Comparison of ENCODE assay signal across 10 cellular contexts in the genomic region with DNA sequence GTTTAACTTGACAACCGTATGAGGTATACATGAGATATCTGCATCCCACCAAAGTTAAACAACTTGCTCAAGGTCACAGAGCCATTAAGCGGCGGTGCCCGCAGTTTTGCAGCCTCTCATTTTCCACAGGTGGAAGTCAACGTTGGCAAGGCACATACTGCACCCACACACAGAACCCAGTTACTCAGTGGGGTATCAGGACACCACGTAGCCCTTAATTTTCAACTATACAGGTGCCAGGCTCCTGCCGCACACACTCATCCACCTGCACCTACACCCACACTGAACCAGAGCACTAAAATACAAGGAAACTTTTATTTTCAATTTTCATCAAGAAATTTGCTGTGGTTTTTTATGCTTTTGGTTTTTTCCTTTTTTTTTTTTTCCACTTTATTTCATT. TPM values are rescaled to one million over a fixed set of nuclear protein-coding genes. Genes with fewer than 3 reads are reported as not detected.
DNase-seq lines count a peak whose midpoint lies in the region; ATAC-seq, FAIRE-seq and TF ChIP-seq lines count a peak whose summit lies in the region.
"Had no signal": no experiment of that assay in that cellular context is flagged by ENCODE, and none has a peak within 500 bp of the region (broad histone marks: within the 10 kb centered on the region; RNA-seq: fewer than 3 reads in every experiment).

No MANE protein-coding gene starts in this region.

- CTCF ChIA-PET in MCF 10A (lab: Yijun Ruan, JAX) (interaction anchor here (0.5 to 1.8 kb wide), 11 partner anchors 11 to 187 kb away, joined by 3 to 7 read pairs (median 4); no protein-coding TSS in a partner anchor), WTC11 (lab: Charles Lee) (interaction anchor here (0.6 to 2.3 kb wide), 21 partner anchors 11 to 303 kb away, joined by 3 to 24 read pairs (median 4); partner anchors contain the start of genes GAPDH, LPAR5, SPSB2 and USP5)

- H3K4me3 ChIP-seq in breast epithelium: no peak overlapping the region
- no peak overlapping the region for H3K4me3 ChIP-seq in kidney (ENCODE audit: low read length in 2 of 2)
- H3K4me3 ChIP-seq in HAP-1: no peak overlapping the region
- H3K4me3 ChIP-seq: vagina had no signal

- POLR2A ChIA-PET in MCF 10A (lab: Yijun Ruan, JAX): interaction anchor here (0.9 kb wide), 1 partner anchor 62 kb away, joined by 3 read pairs; no protein-coding TSS in a partner anchor
- POLR2A ChIA-PET in WTC11 (lab: Charles Lee): interaction anchor here (0.7 kb wide), 2 partner anchors 69 to 210 kb away, joined by 3 read pairs; no protein-coding TSS in a partner anchor

- peak overlapping the region; percentile 100 for H3K4me3 Mint-ChIP-seq in MCF 10A (ENCODE audit: unreplicated experiment)
- peak overlapping the region; percentile 99 for H3K4me3 Mint-ChIP-seq in WTC11
- peak overlapping the region; percentile 27 to 43 for H3K4me3 Mint-ChIP-seq in stimulated activated naive CD8-positive, alpha-beta T cell treated with anti-CD3 and anti-CD28 coated beads, Interleukin-15, amount 100 ng/mL, for 72 hours

- in situ Hi-C loops in HAP-1 (cut with MboI; ENCODE audit: low sequenced_read_pairs): no loop called here

- DNase-seq in MCF 10A (ENCODE audit: unreplicated experiment) (no peak), breast epithelium (ENCODE audit: low spot score in 2 of 2) (no peak), WTC11 (ENCODE audit: low spot score) (no peak), kidney (peak; percentile 16), HAP-1 (ENCODE audit: low spot score in 2 of 2) (no peak), amniotic stem cell (lab: John Stamatoyannopoulos, UW) (no peak), HuH-7.5 (ENCODE audit: low spot score) (no peak)
- no peak for DNase-seq in stimulated activated naive CD8-positive, alpha-beta T cell treated with anti-CD3 and anti-CD28 coated beads, Interleukin-15, amount 100 ng/mL, for 72 hours

- H3K27me3 Mint-ChIP-seq in MCF 10A (ENCODE audit: insufficient read depth, unreplicated experiment) (no peaks in the 10 kb centered on the region), WTC11 (ENCODE audit: low read depth) (no peaks in the 10 kb centered on the region)
- H3K27me3 Mint-ChIP-seq in stimulated activated naive CD8-positive, alpha-beta T cell treated with anti-CD3 and anti-CD28 coated beads, Interleukin-15, amount 100 ng/mL, for 72 hours: no peaks in the 10 kb centered on the region

- BruUV-seq in MCF 10A (replicated peaks; lab: Mats Ljungman, UMichigan): no TSS peak

- peaks cover 13% of the 10 kb centered on the region for H3K4me1 Mint-ChIP-seq in MCF 10A (ENCODE audit: insufficient read depth, unreplicated experiment)
- H3K4me1 Mint-ChIP-seq in WTC11: peaks cover 13% of the 10 kb centered on the region
- H3K4me1 Mint-ChIP-seq in stimulated activated naive CD8-positive, alpha-beta T cell treated with anti-CD3 and anti-CD28 coated beads, Interleukin-15, amount 100 ng/mL, for 72 hours: peaks cover 38% of the 10 kb centered on the region

- H3K4me1 ChIP-seq in breast epithelium: no peaks in the 10 kb centered on the region
- peaks cover 5 to 9% of the 10 kb centered on the region in 2 donors for H3K4me1 ChIP-seq in kidney (ENCODE audit: control insufficient read depth in 1 of 2, insufficient read depth in 1 of 2, low read depth in 1 of 2, low read length in 2 of 2)
- H3K4me1 ChIP-seq in HAP-1: no peaks in the 10 kb centered on the region

- H3K9me3 ChIP-seq in breast epithelium (no peaks in the 10 kb centered on the region), kidney (ENCODE audit: control insufficient read depth in 1 of 2, low read length in 2 of 2) (no peaks in the 10 kb centered on the region), HAP-1 (no peaks in the 10 kb centered on the region)
- H3K9me3 ChIP-seq: vagina had no signal

- peaks cover 8% of the 10 kb centered on the region for H3K36me3 ChIP-seq in breast epithelium
- H3K36me3 ChIP-seq in kidney (ENCODE audit: control insufficient read depth in 1 of 2, insufficient read depth in 2 of 2, low read length in 2 of 2): peaks cover 28% of the 10 kb centered on the region in 2 donors
- peaks cover 68% of the 10 kb centered on the region for H3K36me3 ChIP-seq in HAP-1 (replicated peaks)

- H3K27me3 ChIP-seq in breast epithelium: no peaks in the 10 kb centered on the region
- H3K27me3 ChIP-seq in HAP-1 (ENCODE audit: low read depth): no peaks in the 10 kb centered on the region
- H3K27me3 ChIP-seq: vagina had no signal

- FAIRE-seq in kidney (lab: Jason Lieb, UNC): no peak
- FAIRE-seq: GM12892 had no signal

- TF ChIP-seq POLR2A in breast epithelium (IDR thresholded peaks at IDR 0.05): no peak

- H3K9ac ChIP-seq in kidney (ENCODE audit: low read length in 2 of 2): no peak overlapping the region

- no peaks in the 10 kb centered on the region for H3K9me3 Mint-ChIP-seq in MCF 10A (ENCODE audit: unreplicated experiment)
- H3K9me3 Mint-ChIP-seq in WTC11: no peaks in the 10 kb centered on the region
- no peaks in the 10 kb centered on the region for H3K9me3 Mint-ChIP-seq in stimulated activated naive CD8-positive, alpha-beta T cell treated with anti-CD3 and anti-CD28 coated beads, Interleukin-15, amount 100 ng/mL, for 72 hours

- no peak for ATAC-seq in WTC11
- no peak for ATAC-seq in stimulated activated naive CD8-positive, alpha-beta T cell treated with anti-CD3 and anti-CD28 coated beads, Interleukin-15, amount 100 ng/mL, for 72 hours

- H3K27ac ChIP-seq in breast epithelium (no peak overlapping the region), kidney (ENCODE audit: low read depth in 2 of 2, low read length in 2 of 2) (no peak overlapping the region)
- H3K27ac ChIP-seq: vagina had no signal

- H3K36me3 Mint-ChIP-seq in MCF 10A (ENCODE audit: insufficient read depth, unreplicated experiment) (peaks cover 99% of the 10 kb centered on the region), WTC11 (peaks cover 68% of the 10 kb centered on the region)

- TF ChIP-seq CTCF in MCF 10A (IDR thresholded peaks at IDR 0.05; ENCODE audit: unreplicated experiment) (no peak), breast epithelium (IDR thresholded peaks at IDR 0.05) (no peak), WTC11 (IDR thresholded peaks at IDR 0.05) (no peak), kidney (IDR thresholded peaks at IDR 0.05; ENCODE audit: borderline replicate concordance, extremely low read depth, insufficient read depth) (no peak)

- H3K27ac Mint-ChIP-seq in MCF 10A (ENCODE audit: low read depth, unreplicated experiment) (peak overlapping the region; percentile 46), WTC11 (peak overlapping the region; percentile 62; the same call in 1 of the 2 replicates)
- H3K27ac Mint-ChIP-seq in stimulated activated naive CD8-positive, alpha-beta T cell treated with anti-CD3 and anti-CD28 coated beads, Interleukin-15, amount 100 ng/mL, for 72 hours: peak overlapping the region in 1 of 2 donors; percentile 63

- intact Hi-C loops in MCF 10A (cut with micrococcal nuclease): loop anchor here (5.0 kb wide), 1 partner anchor 208 kb away; no protein-coding TSS in a partner anchor
- intact Hi-C loops in breast epithelium (cut with DNase I; ENCODE audit: low total_unique reads): no loop called here
- intact Hi-C loops in kidney (cut with DNase I): no loop called here

TF ChIP-seq in WTC11, 78 proteins besides CTCF, POLR2A, EP300 and RAD21:
- TF ChIP-seq ZNF317 (CRISPR knock-in tag; IDR thresholded peaks at IDR 0.05; ENCODE audit: borderline replicate concordance, low read depth) (no peak), ZNF416 (CRISPR knock-in tag; IDR thresholded peaks at IDR 0.05) (no peak), GABPB1 (CRISPR knock-in tag; IDR thresholded peaks at IDR 0.05) (no peak), NR1H2 (CRISPR knock-in tag; IDR thresholded peaks at IDR 0.05) (no peak), ZBTB21 (CRISPR knock-in tag; IDR thresholded peaks at IDR 0.05; ENCODE audit: borderline replicate concordance) (no peak), GRHL2 (CRISPR knock-in tag; IDR thresholded peaks at IDR 0.05; ENCODE audit: insufficient replicate concordance, severe bottlenecking) (no peak), MYBL2 (CRISPR knock-in tag; IDR thresholded peaks at IDR 0.05) (no peak)

RNA-seq across cellular contexts. Expression of gene NOP2, which starts 1.7 kb away (rescaled TPM):
- 97.1 and 108 TPM in 2 replicates for total RNA-seq in MCF 10A (2022)
- total RNA-seq in breast epithelium: 10 to 100 TPM; 30.6 to 37.6 (median 31.5) TPM
- 68.4 to 79.4 TPM (median 72.4 TPM) in 3 replicates for total RNA-seq in WTC11 (2021)
- 29.7 TPM for total RNA-seq in kidney
- 12.2 TPM for polyA plus RNA-seq in kidney (ENCODE audit: insufficient read depth, low read depth, low replicate concordance)

RNA-seq across cellular contexts. Expression of gene IFFO1, which starts 13.9 kb away (rescaled TPM):
- total RNA-seq in MCF 10A (2022) (0.49 and 1.1 TPM in 2 replicates), breast epithelium (10 to 100 TPM in 2 of 3 donors, 1 to 10 TPM in 1; 7.2 to 22.4 (median 15.7) TPM), WTC11 (2021) (14.1 to 15.4 TPM (median 14.5 TPM) in 3 replicates), kidney (21.5 TPM)
- polyA plus RNA-seq in kidney (ENCODE audit: insufficient read depth, low read depth, low replicate concordance): 11.5 TPM

RNA-seq across cellular contexts. Expression of gene GAPDH, which starts 35.5 kb away (rescaled TPM):
- total RNA-seq in MCF 10A (2022): 2,995 and 4,097 TPM in 2 replicates
- total RNA-seq in breast epithelium: 1,000 to 10,000 TPM; 1,134 to 1,818 (median 1,628) TPM
- total RNA-seq in WTC11 (2021): 4,276 to 4,694 TPM (median 4,682 TPM) in 3 replicates
- total RNA-seq in kidney: 1,501 TPM
- 4,871 TPM for polyA plus RNA-seq in kidney (ENCODE audit: insufficient read depth, low read depth, low replicate concordance)

RNA-seq across cellular contexts. Expression of gene CHD4, which starts 37.4 kb away (rescaled TPM):
- total RNA-seq in MCF 10A (2022): 135 and 151 TPM in 2 replicates
- total RNA-seq in breast epithelium: 100 to 1,000 TPM; 162 to 227 (median 203) TPM
- 333 to 354 TPM (median 334 TPM) in 3 replicates for total RNA-seq in WTC11 (2021)
- 224 TPM for total RNA-seq in kidney
- 109 TPM for polyA plus RNA-seq in kidney (ENCODE audit: insufficient read depth, low read depth, low replicate concordance)

Comparison
In these comparisons a context has a peak if more than half of its experiments do, and no peak if none do; other contexts are left out.
1. H3K4me3 Mint-ChIP-seq: peak in every context shown above with its lines; median percentile 100 in MCF 10A; 99 in WTC11; 35 in stimulated activated naive CD8-positive, alpha-beta T cell treated with anti-CD3 and anti-CD28 coated beads, Interleukin-15, amount 100 ng/mL, for 72 hours.